ENCODE assay signal across 1 cellular context in genomic region chr3:180601688-180602666, GRCh38.
TF ChIP-seq lines count a peak whose summit lies in the region.

TSS of gene TTC14 (plus strand) at chr3:180602163. CDS start at chr3:180602262, 99 bp downstream.

TF ChIP-seq in K562, 482 proteins besides CTCF, POLR2A, EP300 and RAD21 (continued from another document and continues in another):
- no peak for TF ChIP-seq CUX1 (CRISPR knock-in tag; IDR thresholded peaks at IDR 0.05)
- TF ChIP-seq ELK3 (CRISPR knock-in tag; IDR thresholded peaks at IDR 0.05) = no peak
- TF ChIP-seq FOXO4 (CRISPR knock-in tag; IDR thresholded peaks at IDR 0.05) = no peak
- no peak for TF ChIP-seq DPF2 (IDR thresholded peaks at IDR 0.05)
- no peak for TF ChIP-seq NR4A1 (CRISPR knock-in tag; IDR thresholded peaks at IDR 0.05)
- no peak for TF ChIP-seq NR4A1 (tag; IDR thresholded peaks at IDR 0.05)
- TF ChIP-seq ZNF699 (CRISPR knock-in tag; IDR thresholded peaks at IDR 0.05; ENCODE audit: insufficient replicate concordance) = no peak
- no peak for TF ChIP-seq NCOR1 (IDR thresholded peaks at IDR 0.05)
- no peak for TF ChIP-seq ZFP1 (CRISPR knock-in tag; IDR thresholded peaks at IDR 0.05)
- no peak for TF ChIP-seq HNRNPH1 (optimal IDR thresholded peaks at IDR 0.05; ENCODE audit: low read depth, low read length)
- TF ChIP-seq ZNF212 (CRISPR knock-in tag; IDR thresholded peaks at IDR 0.05) = no peak
- no peak for TF ChIP-seq HSF4 (CRISPR knock-in tag; IDR thresholded peaks at IDR 0.05; ENCODE audit: borderline replicate concordance)
- no peak for TF ChIP-seq ZNF740 (CRISPR knock-in tag; IDR thresholded peaks at IDR 0.05)
- TF ChIP-seq ZNF740 (tag; IDR thresholded peaks at IDR 0.05) = no peak
- TF ChIP-seq ZNF280A (IDR thresholded peaks at IDR 0.05; ENCODE audit: low read depth, partially characterized antibody) = no peak
- TF ChIP-seq ZZZ3 (IDR thresholded peaks at IDR 0.05) = peak; percentile 47; the same call in 1 of the 2 replicates
- TF ChIP-seq MCM5 (IDR thresholded peaks at IDR 0.05; ENCODE audit: low read depth) = no peak
- no peak for TF ChIP-seq XRCC5 (IDR thresholded peaks at IDR 0.05; ENCODE audit: low read depth, low read length)
- TF ChIP-seq NR2F6 (CRISPR knock-in tag; IDR thresholded peaks at IDR 0.05) = no peak
- TF ChIP-seq OTX1 (CRISPR knock-in tag; IDR thresholded peaks at IDR 0.05) = no peak
- no peak for TF ChIP-seq ZNF316 (IDR thresholded peaks at IDR 0.05)
- TF ChIP-seq PRPF4 (IDR thresholded peaks at IDR 0.05; ENCODE audit: insufficient read depth, low read depth, low read length, poor library complexity, severe bottlenecking) = no peak
- no peak for TF ChIP-seq FOXJ3 (CRISPR knock-in tag; IDR thresholded peaks at IDR 0.05)
- TF ChIP-seq DLX4 (CRISPR knock-in tag; IDR thresholded peaks at IDR 0.05) = no peak
- TF ChIP-seq ZKSCAN8 (CRISPR knock-in tag; IDR thresholded peaks at IDR 0.05) = no peak
- TF ChIP-seq TRIM24 (IDR thresholded peaks at IDR 0.05) = peak in 1 of 2 experiments; percentile 78; a peak in 2 of 4 replicates
- TF ChIP-seq USF2 (CRISPR knock-in tag; IDR thresholded peaks at IDR 0.05) = no peak
- no peak for TF ChIP-seq ZNF121 (CRISPR knock-in tag; conservative IDR thresholded peaks at IDR 0.05)
- no peak for TF ChIP-seq CCAR2 (IDR thresholded peaks at IDR 0.05; ENCODE audit: low read depth, low read length)
- no peak for TF ChIP-seq PHB2 (IDR thresholded peaks at IDR 0.05; ENCODE audit: low read depth)
- TF ChIP-seq HNRNPUL1 (IDR thresholded peaks at IDR 0.05; ENCODE audit: low read length) = no peak
- peak; percentile 67 for TF ChIP-seq EGR1 (conservative IDR thresholded peaks at IDR 0.05)
- TF ChIP-seq ZBTB34 (CRISPR knock-in tag; IDR thresholded peaks at IDR 0.05) = no peak
- no peak for TF ChIP-seq ELK1 (CRISPR knock-in tag; IDR thresholded peaks at IDR 0.05)
- no peak for TF ChIP-seq ATF3 (IDR thresholded peaks at IDR 0.05)
- no peak; the same call in 1 of the 2 replicates for TF ChIP-seq ATF3 (CRISPR knock-in tag; conservative IDR thresholded peaks at IDR 0.05)
- no peak for TF ChIP-seq ZNF3 (CRISPR knock-in tag; IDR thresholded peaks at IDR 0.05)
- no peak for TF ChIP-seq ZFP30 (CRISPR knock-in tag; IDR thresholded peaks at IDR 0.05; ENCODE audit: borderline replicate concordance)
- no peak for TF ChIP-seq ZNF184 (CRISPR knock-in tag; IDR thresholded peaks at IDR 0.05)
- no peak for TF ChIP-seq HLTF (IDR thresholded peaks at IDR 0.05)
- TF ChIP-seq CSDE1 (IDR thresholded peaks at IDR 0.05) = no peak
- TF ChIP-seq HMG20B (CRISPR knock-in tag; IDR thresholded peaks at IDR 0.05) = no peak
- 0 out of 2 replicates have a peak, but pooled peaks have one; percentile 33 for TF ChIP-seq FOXM1 (IDR thresholded peaks at IDR 0.05; ENCODE audit: low read depth)
- no peak; the same call in 1 of the 2 replicates for TF ChIP-seq FOXM1 (CRISPR knock-in tag; IDR thresholded peaks at IDR 0.05; ENCODE audit: low read depth)
- TF ChIP-seq CBX1 (IDR thresholded peaks at IDR 0.05; ENCODE audit: low read depth) = peak; percentile 84
- TF ChIP-seq ZBTB5 (IDR thresholded peaks at IDR 0.05) = no peak
- TF ChIP-seq IRF2 (CRISPR knock-in tag; IDR thresholded peaks at IDR 0.05) = no peak
- no peak for TF ChIP-seq ZNF274 (IDR thresholded peaks at IDR 0.05; ENCODE audit: borderline replicate concordance, low read depth, low read length)
